32 cellular contexts compared by ENCODE assay signal in the genomic region with DNA sequence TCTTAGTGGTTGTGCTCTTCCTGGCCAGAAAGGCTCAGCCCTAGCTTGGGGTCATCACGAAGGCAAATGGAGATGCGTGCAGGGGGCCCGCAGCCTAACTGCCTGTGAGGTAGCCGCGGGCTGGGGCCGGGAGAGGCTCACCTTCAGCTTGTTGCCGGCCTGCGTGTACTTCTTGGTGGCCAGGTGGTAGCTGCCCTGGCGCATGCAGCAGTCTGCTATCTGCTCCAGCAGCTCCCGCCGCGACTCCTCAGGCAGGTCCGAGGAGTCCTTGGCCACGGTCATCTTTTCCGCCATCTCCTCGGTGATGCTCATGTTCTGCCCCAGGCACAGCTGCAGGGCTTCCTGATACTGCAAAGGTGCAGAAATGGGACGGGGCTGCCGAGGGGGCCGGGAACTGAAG. TPM values are rescaled to one million over a fixed set of nuclear protein-coding genes. Genes with fewer than 3 reads are reported as not detected.
"Had no signal": no experiment of that assay in that cellular context is flagged by ENCODE, and none has a peak within 500 bp of the region (broad histone marks: within the 10 kb centered on the region; RNA-seq: fewer than 3 reads in every experiment).

No MANE protein-coding gene starts in this region.

- H3K27me3 Mint-ChIP-seq: dendritic cell treated with granulocyte-macrophage colony-stimulating factor and Interleukin-4, amounts not matched to agents 40 ng/mL and 50 ng/mL, for 4 days; effector memory CD8-positive, alpha-beta T cell had no signal

- H3K27ac ChIP-seq: colonic mucosa, coronary artery, dorsolateral prefrontal cortex, epithelial cell of prostate, esophagus muscularis mucosa, esophagus squamous epithelium, foreskin keratinocyte, gastrocnemius medialis, gastroesophageal sphincter, heart left ventricle, heart right ventricle had no signal

- DNase-seq: colonic mucosa; cortex of kidney; dermis blood vessel endothelial cell; dorsolateral prefrontal cortex; effector CD4-positive, alpha-beta T cell; effector CD8-positive, alpha-beta T cell; effector memory CD4-positive, alpha-beta T cell; effector memory CD8-positive, alpha-beta T cell; endodermal cell; erythroblast; esophagus squamous epithelium; foreskin fibroblast; foreskin keratinocyte; foreskin melanocyte; gastrocnemius medialis; glutamatergic neuron; head of caudate nucleus; heart left ventricle had no signal

- H3K27ac Mint-ChIP-seq: dendritic cell treated with granulocyte-macrophage colony-stimulating factor and Interleukin-4, amounts not matched to agents 40 ng/mL and 50 ng/mL, for 4 days; effector memory CD8-positive, alpha-beta T cell had no signal

- H3K27me3 ChIP-seq: colonic mucosa, dorsolateral prefrontal cortex, esophagus muscularis mucosa, esophagus squamous epithelium, foreskin keratinocyte, gastrocnemius medialis, gastroesophageal sphincter, heart left ventricle, heart right ventricle had no signal

- H3K9me3 Mint-ChIP-seq: dendritic cell treated with granulocyte-macrophage colony-stimulating factor and Interleukin-4, amounts not matched to agents 40 ng/mL and 50 ng/mL, for 4 days; effector memory CD8-positive, alpha-beta T cell; endodermal cell had no signal

- H3K4me3 ChIP-seq: colonic mucosa, coronary artery, dorsolateral prefrontal cortex, esophagus muscularis mucosa, esophagus squamous epithelium, gastrocnemius medialis, gastroesophageal sphincter, heart left ventricle, heart right ventricle had no signal

- H3K9me3 ChIP-seq: colonic mucosa, esophagus squamous epithelium, gastrocnemius medialis, heart right ventricle had no signal

- H3K36me3 ChIP-seq: colonic mucosa, gastrocnemius medialis had no signal

- H3K4me1 ChIP-seq: colonic mucosa, esophagus muscularis mucosa, esophagus squamous epithelium, foreskin keratinocyte, gastrocnemius medialis, gastroesophageal sphincter, heart left ventricle, heart right ventricle had no signal

- H3K4me1 Mint-ChIP-seq: endodermal cell had no signal

- FAIRE-seq: colon, endometrium, endothelial cell of umbilical vein, frontal cortex had no signal

- ATAC-seq: effector memory CD8-positive, alpha-beta T cell; foreskin keratinocyte; gastrocnemius medialis; gastroesophageal sphincter had no signal

- H3K4me3 Mint-ChIP-seq: dendritic cell treated with granulocyte-macrophage colony-stimulating factor and Interleukin-4, amounts not matched to agents 40 ng/mL and 50 ng/mL, for 4 days; effector memory CD8-positive, alpha-beta T cell; endodermal cell had no signal

RNA-seq across cellular contexts. Expression of gene TMEM204, which starts 13.0 kb away (rescaled TPM):
- total RNA-seq: endodermal cell, epithelial cell of proximal tubule had no signal

RNA-seq across cellular contexts. Expression of gene PTX4, which starts 31.7 kb away (rescaled TPM):
- total RNA-seq: colonic mucosa, dermis blood vessel endothelial cell, endodermal cell, epithelial cell of proximal tubule, esophagus mucosa, esophagus squamous epithelium, fibroblast of lung, foreskin keratinocyte, frontal cortex, heart right ventricle had no signal
- polyA plus RNA-seq: endothelial cell of umbilical vein, esophagus, fibroblast of lung, foreskin keratinocyte, heart right ventricle had no signal
